Comparison of ENCODE assay signal across 1 cellular context in the genomic region with DNA sequence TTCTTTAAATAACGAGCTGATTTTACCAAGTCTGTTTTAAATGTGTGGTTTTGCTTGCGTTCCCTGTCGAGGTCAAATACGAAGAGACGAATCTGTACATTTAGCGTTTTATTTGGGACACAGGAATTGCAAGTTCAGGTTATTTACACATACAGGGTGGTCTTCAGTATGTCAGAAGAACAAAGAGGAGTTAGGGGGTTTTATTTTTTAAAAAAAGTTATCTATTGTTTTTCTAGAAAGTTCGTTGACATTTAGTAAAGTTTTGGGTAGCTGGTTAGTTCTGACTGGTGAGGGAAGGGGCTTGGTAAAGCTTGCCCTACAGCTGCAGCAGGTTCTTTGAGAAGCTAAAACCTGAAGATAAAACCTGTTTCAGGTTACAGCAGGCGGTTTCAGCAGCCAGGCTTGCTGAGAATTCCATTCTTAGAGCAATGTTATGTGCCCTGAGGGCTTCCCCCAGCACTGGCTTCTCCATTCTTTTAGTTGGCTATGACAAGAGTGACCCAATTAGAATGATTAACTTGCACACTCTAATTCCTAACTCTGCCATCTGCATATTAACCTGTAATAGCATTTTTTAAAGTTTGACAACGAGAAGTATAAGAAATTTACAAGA.
TF ChIP-seq lines count a peak whose summit lies in the region.

No MANE protein-coding gene starts in this region.

TF ChIP-seq in liver, 16 proteins besides CTCF, POLR2A, EP300 and RAD21 (continued from another document):
- no peak for TF ChIP-seq TAF1 (conservative IDR thresholded peaks at IDR 0.05)
- TF ChIP-seq EGR1 (IDR thresholded peaks at IDR 0.05; ENCODE audit: low read depth in 2 of 2), result no peak
- no peak for TF ChIP-seq RXRA (IDR thresholded peaks at IDR 0.05)
